Comparison of ENCODE assay signal across 18 cellular contexts in the genomic region with DNA sequence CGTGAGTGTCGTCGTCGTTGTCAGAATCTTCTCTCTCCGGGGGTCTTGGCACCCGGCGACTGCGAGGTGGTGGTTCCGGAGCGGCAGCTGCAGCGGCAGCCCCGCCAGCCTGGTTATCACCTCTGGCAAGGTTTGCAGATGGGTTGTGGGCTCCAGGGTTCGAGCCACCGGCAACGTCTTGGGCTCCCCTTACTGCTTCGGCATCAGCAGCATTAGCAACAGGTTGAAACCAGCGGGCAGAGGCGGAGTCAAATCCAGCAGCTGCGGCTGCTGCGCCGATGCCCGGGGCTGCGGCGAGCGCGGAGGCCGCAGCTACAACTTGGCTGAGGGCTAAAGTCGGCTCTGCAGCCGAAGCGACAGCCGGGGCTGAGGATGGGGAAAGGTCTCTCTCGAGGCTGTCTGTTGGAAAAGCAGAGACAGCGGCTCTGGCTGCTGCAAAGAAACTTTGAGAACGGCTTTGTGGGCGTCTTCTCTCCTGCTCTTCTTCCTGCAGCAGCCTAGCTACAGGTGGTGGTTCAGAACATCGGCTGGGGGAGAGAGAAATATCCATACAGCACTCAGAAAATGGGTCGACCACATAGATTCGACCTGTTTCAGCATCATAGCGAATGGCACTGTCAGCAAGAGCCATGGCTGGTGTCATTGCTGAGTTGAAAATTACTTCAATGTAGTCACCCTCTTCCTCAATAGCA. TPM values are rescaled to one million over a fixed set of nuclear protein-coding genes. Genes with fewer than 3 reads are reported as not detected.
DNase-seq lines count a peak whose midpoint lies in the region; ATAC-seq and TF ChIP-seq lines count a peak whose summit lies in the region.
"Had no signal": no experiment of that assay in that cellular context is flagged by ENCODE, and none has a peak within 500 bp of the region (broad histone marks: within the 10 kb centered on the region; RNA-seq: fewer than 3 reads in every experiment).

No MANE protein-coding gene starts in this region.

- ATAC-seq in foreskin keratinocyte (peak; percentile 42), HG02642 (IDR thresholded peaks at IDR 0.05; ENCODE audit: poor library complexity, unreplicated experiment) (no peak), HG03108 (IDR thresholded peaks at IDR 0.05; ENCODE audit: unreplicated experiment) (no peak)
- ATAC-seq in natural killer cell treated with Interleukin-12 subunit alpha and Interleukin-12 subunit beta and Interleukin-15 and Interleukin-18, amount 100 ng/mL, for 72 hours, result no peak
- no peak for ATAC-seq in activated T-cell treated with anti-CD3 and anti-CD28 coated beads, Interleukin-2, amount 50 U/mL, for 72 hours (replicated peaks in 1 of 2)

- H3K36me3 ChIP-seq in ES-I3 (ENCODE audit: insufficient read depth, low read length), result no peaks in the 10 kb centered on the region
- H3K36me3 ChIP-seq: thyroid gland had no signal

- peak; percentile 1 for DNase-seq in HuH-7.5 (ENCODE audit: low spot score)
- DNase-seq in foreskin keratinocyte, result no peak
- DNase-seq in neural crest cell (ENCODE audit: low read depth, low spot score), result peak; percentile 26
- DNase-seq in natural killer cell treated with Interleukin-12 subunit alpha and Interleukin-12 subunit beta and Interleukin-15 and Interleukin-18, amount 100 ng/mL, for 72 hours (ENCODE audit: low spot score), result no peak
- DNase-seq in activated T-cell treated with anti-CD3 and anti-CD28 coated beads, Interleukin-2, amount 50 U/mL, for 72 hours, result no peak
- DNase-seq: AML-193, NCI-H1048, NCI-H446 treated with DMSO at 0.1 percent for 48 hours, RPMI8226 had no signal

- no peaks in the 10 kb centered on the region; the same call in 1 of the 2 replicates for H3K9me3 ChIP-seq in ES-I3 (ENCODE audit: control insufficient read depth, insufficient read depth, low read length)
- H3K9me3 ChIP-seq: thyroid gland had no signal

- H3K4me1 ChIP-seq in ES-I3 (ENCODE audit: insufficient read depth, low read length) (peaks cover 17% of the 10 kb centered on the region), foreskin keratinocyte (no peaks in the 10 kb centered on the region)

- peak overlapping the region; percentile 46; the same call in 1 of the 2 replicates for H3K9ac ChIP-seq in ES-I3 (ENCODE audit: low read depth, low read length)

- H3K9me3 Mint-ChIP-seq in neural crest cell, result no peaks in the 10 kb centered on the region
- H3K9me3 Mint-ChIP-seq in natural killer cell treated with Interleukin-12 subunit alpha and Interleukin-12 subunit beta and Interleukin-15 and Interleukin-18, amount 100 ng/mL, for 72 hours, result peaks cover 3% of the 10 kb centered on the region
- H3K9me3 Mint-ChIP-seq in activated T-cell treated with anti-CD3 and anti-CD28 coated beads, Interleukin-2, amount 50 U/mL, for 72 hours, result no peaks in the 10 kb centered on the region
- H3K9me3 Mint-ChIP-seq: activated T-helper 1 cell treated with anti-CD3 and anti-CD28 coated beads, Interleukin-12 subunit alpha, Interleukin-12 subunit beta, Interleukin-2, Interleukin-4 antibody, amounts not matched to agents 30 ng/mL and 10 ng/mL and 1 ng/mL, durations not matched to agents 14 hours and 24 hours and 36 hours; T-helper 1 cell treated with Interleukin-12 subunit alpha and Interleukin-12 subunit beta and Interleukin-4 antibody, amounts not matched to agents 30 μg/mL and 1 μg/mL, for 36 hours had no signal

- H3K4me3 Mint-ChIP-seq in neural crest cell, result peak overlapping the region; percentile 80
- no peak overlapping the region for H3K4me3 Mint-ChIP-seq in natural killer cell treated with Interleukin-12 subunit alpha and Interleukin-12 subunit beta and Interleukin-15 and Interleukin-18, amount 100 ng/mL, for 72 hours
- no peak overlapping the region for H3K4me3 Mint-ChIP-seq in activated T-cell treated with anti-CD3 and anti-CD28 coated beads, Interleukin-2, amount 50 U/mL, for 72 hours
- H3K4me3 Mint-ChIP-seq: activated T-helper 1 cell treated with anti-CD3 and anti-CD28 coated beads, Interleukin-12 subunit alpha, Interleukin-12 subunit beta, Interleukin-2, Interleukin-4 antibody, amounts not matched to agents 30 ng/mL and 10 ng/mL and 1 ng/mL, durations not matched to agents 14 hours and 24 hours and 36 hours; T-helper 1 cell treated with Interleukin-12 subunit alpha and Interleukin-12 subunit beta and Interleukin-4 antibody, amounts not matched to agents 30 μg/mL and 1 μg/mL, for 36 hours had no signal

- no peak overlapping the region for H3K27ac Mint-ChIP-seq in neural crest cell (ENCODE audit: unreplicated experiment)
- no peak overlapping the region for H3K27ac Mint-ChIP-seq in natural killer cell treated with Interleukin-12 subunit alpha and Interleukin-12 subunit beta and Interleukin-15 and Interleukin-18, amount 100 ng/mL, for 72 hours
- no peak overlapping the region for H3K27ac Mint-ChIP-seq in activated T-cell treated with anti-CD3 and anti-CD28 coated beads, Interleukin-2, amount 50 U/mL, for 72 hours
- H3K27ac Mint-ChIP-seq: activated T-helper 1 cell treated with anti-CD3 and anti-CD28 coated beads, Interleukin-12 subunit alpha, Interleukin-12 subunit beta, Interleukin-2, Interleukin-4 antibody, amounts not matched to agents 30 ng/mL and 10 ng/mL and 1 ng/mL, durations not matched to agents 14 hours and 24 hours and 36 hours; T-helper 1 cell treated with Interleukin-12 subunit alpha and Interleukin-12 subunit beta and Interleukin-4 antibody, amounts not matched to agents 30 μg/mL and 1 μg/mL, for 36 hours had no signal

- H3K27me3 Mint-ChIP-seq in neural crest cell (ENCODE audit: low read depth), result peaks cover 96% of the 10 kb centered on the region
- peaks cover 0 to 23% of the 10 kb centered on the region in 2 donors for H3K27me3 Mint-ChIP-seq in natural killer cell treated with Interleukin-12 subunit alpha and Interleukin-12 subunit beta and Interleukin-15 and Interleukin-18, amount 100 ng/mL, for 72 hours
- H3K27me3 Mint-ChIP-seq in activated T-cell treated with anti-CD3 and anti-CD28 coated beads, Interleukin-2, amount 50 U/mL, for 72 hours (ENCODE audit: low read depth), result peaks cover 81% of the 10 kb centered on the region

- H3K27ac ChIP-seq in foreskin keratinocyte, result no peak overlapping the region
- H3K27ac ChIP-seq: coronary artery, thyroid gland had no signal

- peaks cover 97% of the 10 kb centered on the region for H3K27me3 ChIP-seq in foreskin keratinocyte
- H3K27me3 ChIP-seq: thyroid gland had no signal

- TF ChIP-seq CTCF in foreskin keratinocyte (conservative IDR thresholded peaks at IDR 0.05), result no peak
- no peak for TF ChIP-seq CTCF in neural crest cell (conservative IDR thresholded peaks at IDR 0.05)

- peaks cover 18% of the 10 kb centered on the region for H3K4me1 Mint-ChIP-seq in neural crest cell
- no peaks in the 10 kb centered on the region for H3K4me1 Mint-ChIP-seq in natural killer cell treated with Interleukin-12 subunit alpha and Interleukin-12 subunit beta and Interleukin-15 and Interleukin-18, amount 100 ng/mL, for 72 hours (ENCODE audit: low read depth in 2 of 2)
- H3K4me1 Mint-ChIP-seq in activated T-cell treated with anti-CD3 and anti-CD28 coated beads, Interleukin-2, amount 50 U/mL, for 72 hours (ENCODE audit: low read depth), result no peaks in the 10 kb centered on the region

- H3K36me3 Mint-ChIP-seq in neural crest cell (ENCODE audit: low read depth), result peaks cover 2% of the 10 kb centered on the region
- no peaks in the 10 kb centered on the region for H3K36me3 Mint-ChIP-seq in natural killer cell treated with Interleukin-12 subunit alpha and Interleukin-12 subunit beta and Interleukin-15 and Interleukin-18, amount 100 ng/mL, for 72 hours
- H3K36me3 Mint-ChIP-seq in activated T-cell treated with anti-CD3 and anti-CD28 coated beads, Interleukin-2, amount 50 U/mL, for 72 hours (ENCODE audit: insufficient read depth in 2 of 2), result no peaks in the 10 kb centered on the region

RNA-seq across cellular contexts. Expression of a gene that starts 3.6 kb away (rescaled TPM):
- total RNA-seq in foreskin keratinocyte (not detected in 2 replicates), neural crest cell (0.36 and 0.51 TPM in 2 replicates)
- not detected in 2 replicates for polyA plus RNA-seq in foreskin keratinocyte
- total RNA-seq in natural killer cell treated with Interleukin-12 subunit alpha and Interleukin-12 subunit beta and Interleukin-15 and Interleukin-18, amount 100 ng/mL, for 72 hours, result not detected
- not detected for total RNA-seq in activated T-cell treated with anti-CD3 and anti-CD28 coated beads, Interleukin-2, amount 50 U/mL, for 72 hours
- total RNA-seq: mononuclear cell, pulmonary artery endothelial cell had no signal

Comparison
In these comparisons a context has a peak if more than half of its experiments do, and no peak if none do; other contexts are left out.
1. DNase-seq: peak in HuH-7.5 (single experiment) and neural crest cell (single experiment); none in foreskin keratinocyte (0 of 2), natural killer cell treated with Interleukin-12 subunit alpha and Interleukin-12 subunit beta and Interleukin-15 and Interleukin-18, amount 100 ng/mL, for 72 hours (single experiment) and activated T-cell treated with anti-CD3 and anti-CD28 coated beads, Interleukin-2, amount 50 U/mL, for 72 hours (0 of 2).